In genomic region chr2:238902285-238902684, GRCh38 we compare ENCODE assay signal across 1 cellular context.
TF ChIP-seq lines count a peak whose summit lies in the region.

No MANE protein-coding gene starts in this region.

TF ChIP-seq in IMR-90, 13 proteins besides CTCF, POLR2A, EP300 and RAD21 (continued from another document):
- TF ChIP-seq USF2 (IDR thresholded peaks at IDR 0.05; ENCODE audit: low read depth, low read length), result no peak
- no peak for TF ChIP-seq ELK1 (IDR thresholded peaks at IDR 0.05; ENCODE audit: borderline replicate concordance, low read depth, low read length)
- no peak for TF ChIP-seq NFE2L2 (IDR thresholded peaks at IDR 0.05; ENCODE audit: low read depth, low read length)
